In genomic region chr7:28075674-28076358, GRCh38 we compare ENCODE assay signal across 21 cellular contexts.
A peak's percentile ranks its signal among the peaks of the same experiment; 100 is the strongest.
DNase-seq lines count a peak whose midpoint lies in the region; ATAC-seq and TF ChIP-seq lines count a peak whose summit lies in the region.
"Had no signal": no experiment of that assay in that cellular context is flagged by ENCODE, and none has a peak within 500 bp of the region (broad histone marks: within the 10 kb centered on the region; RNA-seq: fewer than 3 reads in every experiment).

No MANE protein-coding gene starts in this region.

- peaks cover 29% of the 10 kb centered on the region for H3K4me1 Mint-ChIP-seq in CD14-positive monocyte

- peaks cover 0 to 1% (median 0%) of the 10 kb centered on the region in 3 donors for H3K27me3 Mint-ChIP-seq in CD14-positive monocyte (ENCODE audit: low read depth in 3 of 3)
- H3K27me3 Mint-ChIP-seq: B cell; effector memory CD8-positive, alpha-beta T cell; memory B cell had no signal

- H3K36me3 Mint-ChIP-seq in CD14-positive monocyte, result peaks cover 19 to 21% of the 10 kb centered on the region in 2 donors

- H3K4me3 ChIP-seq in HEK293 (ENCODE audit: low read depth, low read length), result no peak overlapping the region
- H3K4me3 ChIP-seq: ascending aorta, psoas muscle had no signal

- no peak overlapping the region for H3K27ac ChIP-seq in HEK293 (ENCODE audit: extremely low read depth, low read depth, low read length)
- H3K27ac ChIP-seq: ascending aorta, KMS-11, psoas muscle had no signal

- no peak overlapping the region for H3K4me3 Mint-ChIP-seq in CD14-positive monocyte
- H3K4me3 Mint-ChIP-seq: activated naive CD4-positive, alpha-beta T cell treated with anti-CD3 and anti-CD28 coated beads for 36 hours; B cell; effector memory CD8-positive, alpha-beta T cell; memory B cell; nephron progenitor cell had no signal

- no peaks in the 10 kb centered on the region for H3K36me3 ChIP-seq in HEK293 (ENCODE audit: control insufficient read depth in 2 of 2, insufficient read depth in 1 of 2, low read length in 2 of 2)
- H3K36me3 ChIP-seq: ascending aorta had no signal

- H3K9me3 Mint-ChIP-seq in CD14-positive monocyte, result no peaks in the 10 kb centered on the region
- H3K9me3 Mint-ChIP-seq: activated naive CD4-positive, alpha-beta T cell treated with anti-CD3 and anti-CD28 coated beads for 36 hours; effector memory CD8-positive, alpha-beta T cell; memory B cell; nephron progenitor cell had no signal

- DNase-seq in NCI-H1436 treated with DMSO at 0.1 percent for 48 hours (lab: John Stamatoyannopoulos, UW) (peak; percentile 73), SHP77 (lab: John Stamatoyannopoulos, UW) (peak; percentile 68 to 79), myocyte (ENCODE audit: low read depth) (peak; percentile 25), CD14-positive monocyte (ENCODE audit: low spot score) (no peak), GDM1 (lab: John Stamatoyannopoulos, UW) (no peak)
- DNase-seq: activated naive CD4-positive, alpha-beta T cell treated with anti-CD3 and anti-CD28 coated beads for 36 hours; Calu3; effector memory CD8-positive, alpha-beta T cell; kidney; NCI-H1694; NCI-H82; nephron progenitor cell; psoas muscle; stimulated activated CD4-positive, alpha-beta T cell treated with anti-CD3 and anti-CD28 coated beads, Interleukin-12 subunit alpha, Interleukin-12 subunit beta, amount 100 ng/mL, for 4 hours had no signal

- peaks cover 4% of the 10 kb centered on the region; the same call in 1 of the 2 replicates for H3K4me1 ChIP-seq in HEK293 (ENCODE audit: control insufficient read depth, insufficient read depth, low read length)

- H3K27ac Mint-ChIP-seq in CD14-positive monocyte, result no peak overlapping the region
- H3K27ac Mint-ChIP-seq: activated naive CD4-positive, alpha-beta T cell treated with anti-CD3 and anti-CD28 coated beads for 36 hours; B cell; effector memory CD8-positive, alpha-beta T cell; memory B cell; nephron progenitor cell had no signal

- no peaks in the 10 kb centered on the region for H3K9me3 ChIP-seq in HEK293 (ENCODE audit: control insufficient read depth, insufficient read depth, low read depth, low read length)
- H3K9me3 ChIP-seq: ascending aorta, psoas muscle had no signal

- POLR2A ChIA-PET in HEK293 (lab: Yijun Ruan, JAX), result no interaction called here

- intact Hi-C loops in CD14-positive monocyte (cut with micrococcal nuclease), result no loop called here

- no peak for TF ChIP-seq CTCF in HEK293 (tag by site-specific recombination; IDR thresholded peaks at IDR 0.05)
- TF ChIP-seq CTCF in CD14-positive monocyte (IDR thresholded peaks at IDR 0.05), result no peak

- ATAC-seq in HG03460 (IDR thresholded peaks at IDR 0.05; ENCODE audit: unreplicated experiment) (no peak), HG02588 (IDR thresholded peaks at IDR 0.05; ENCODE audit: unreplicated experiment) (no peak)
- ATAC-seq: effector memory CD8-positive, alpha-beta T cell; psoas muscle had no signal

- CTCF ChIA-PET in HEK293 (lab: Yijun Ruan, JAX), result interaction anchor here (0.7 to 2.6 kb wide), 4 partner anchors 9 to 280 kb away, joined by 3 to 27 read pairs (median 5); no protein-coding TSS in a partner anchor

TF ChIP-seq in HEK293, 187 proteins besides CTCF, POLR2A, EP300 and RAD21 (continues in another document):
- TF ChIP-seq, protein P1, sequence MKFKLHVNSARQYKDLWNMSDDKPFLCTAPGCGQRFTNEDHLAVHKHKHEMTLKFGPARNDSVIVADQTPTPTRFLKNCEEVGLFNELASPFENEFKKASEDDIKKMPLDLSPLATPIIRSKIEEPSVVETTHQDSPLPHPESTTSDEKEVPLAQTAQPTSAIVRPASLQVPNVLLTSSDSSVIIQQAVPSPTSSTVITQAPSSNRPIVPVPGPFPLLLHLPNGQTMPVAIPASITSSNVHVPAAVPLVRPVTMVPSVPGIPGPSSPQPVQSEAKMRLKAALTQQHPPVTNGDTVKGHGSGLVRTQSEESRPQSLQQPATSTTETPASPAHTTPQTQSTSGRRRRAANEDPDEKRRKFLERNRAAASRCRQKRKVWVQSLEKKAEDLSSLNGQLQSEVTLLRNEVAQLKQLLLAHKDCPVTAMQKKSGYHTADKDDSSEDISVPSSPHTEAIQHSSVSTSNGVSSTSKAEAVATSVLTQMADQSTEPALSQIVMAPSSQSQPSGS (tag by site-specific recombination; IDR thresholded peaks at IDR 0.05; ENCODE audit: low read depth), result peak; percentile 71
- TF ChIP-seq PRDM1 (tag by site-specific recombination; IDR thresholded peaks at IDR 0.05) (no peak), ZNF560 (tag by site-specific recombination; IDR thresholded peaks at IDR 0.05; ENCODE audit: borderline replicate concordance) (no peak), ZNF664 (tag by site-specific recombination; IDR thresholded peaks at IDR 0.05) (no peak), ZNF629 (tag by site-specific recombination; IDR thresholded peaks at IDR 0.05) (peak; percentile 82), GLI4 (tag by site-specific recombination; IDR thresholded peaks at IDR 0.05) (no peak), ZNF223 (tag by site-specific recombination; IDR thresholded peaks at IDR 0.05) (no peak), ZNF580 (tag by site-specific recombination; IDR thresholded peaks at IDR 0.05) (no peak), ZNF146 (tag by site-specific recombination; IDR thresholded peaks at IDR 0.05) (0 out of 2 replicates have a peak, but pooled peaks have one; percentile 47), ZNF510 (tag by site-specific recombination; IDR thresholded peaks at IDR 0.05; ENCODE audit: insufficient replicate concordance) (no peak), ZBTB21 (tag by site-specific recombination; IDR thresholded peaks at IDR 0.05) (peak; percentile 79), ZNF416 (tag by site-specific recombination; IDR thresholded peaks at IDR 0.05) (no peak), OSR2 (tag by site-specific recombination; IDR thresholded peaks at IDR 0.05) (peak; percentile 72), ZNF555 (tag by site-specific recombination; conservative IDR thresholded peaks at IDR 0.05) (no peak), ZNF404 (tag by site-specific recombination; IDR thresholded peaks at IDR 0.05) (no peak), ZNF366 (tag by site-specific recombination; conservative IDR thresholded peaks at IDR 0.05) (peak; percentile 45; the same call in 1 of the 2 replicates), ZNF639 (tag by site-specific recombination; IDR thresholded peaks at IDR 0.05) (no peak), SCRT1 (tag by site-specific recombination; IDR thresholded peaks at IDR 0.05; ENCODE audit: borderline replicate concordance) (no peak), ZNF501 (tag by site-specific recombination; IDR thresholded peaks at IDR 0.05) (no peak), WT1 (tag by site-specific recombination; IDR thresholded peaks at IDR 0.05) (no peak), ZNF514 (tag by site-specific recombination; IDR thresholded peaks at IDR 0.05) (no peak), ZSCAN16 (tag by site-specific recombination; IDR thresholded peaks at IDR 0.05) (0 out of 2 replicates have a peak, but pooled peaks have one; percentile 72), ZNF654 (tag by site-specific recombination; IDR thresholded peaks at IDR 0.05; ENCODE audit: low read depth) (no peak), SP7 (tag by site-specific recombination; IDR thresholded peaks at IDR 0.05) (no peak)
- TF ChIP-seq, protein P2, sequence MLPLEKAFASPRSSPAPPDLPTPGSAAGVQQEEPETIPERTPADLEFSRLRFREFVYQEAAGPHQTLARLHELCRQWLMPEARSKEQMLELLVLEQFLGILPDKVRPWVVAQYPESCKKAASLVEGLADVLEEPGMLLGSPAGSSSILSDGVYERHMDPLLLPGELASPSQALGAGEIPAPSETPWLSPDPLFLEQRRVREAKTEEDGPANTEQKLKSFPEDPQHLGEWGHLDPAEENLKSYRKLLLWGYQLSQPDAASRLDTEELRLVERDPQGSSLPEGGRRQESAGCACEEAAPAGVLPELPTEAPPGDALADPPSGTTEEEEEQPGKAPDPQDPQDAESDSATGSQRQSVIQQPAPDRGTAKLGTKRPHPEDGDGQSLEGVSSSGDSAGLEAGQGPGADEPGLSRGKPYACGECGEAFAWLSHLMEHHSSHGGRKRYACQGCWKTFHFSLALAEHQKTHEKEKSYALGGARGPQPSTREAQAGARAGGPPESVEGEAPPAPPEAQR (tag by site-specific recombination; IDR thresholded peaks at IDR 0.05), result no peak
- TF ChIP-seq, protein P3, sequence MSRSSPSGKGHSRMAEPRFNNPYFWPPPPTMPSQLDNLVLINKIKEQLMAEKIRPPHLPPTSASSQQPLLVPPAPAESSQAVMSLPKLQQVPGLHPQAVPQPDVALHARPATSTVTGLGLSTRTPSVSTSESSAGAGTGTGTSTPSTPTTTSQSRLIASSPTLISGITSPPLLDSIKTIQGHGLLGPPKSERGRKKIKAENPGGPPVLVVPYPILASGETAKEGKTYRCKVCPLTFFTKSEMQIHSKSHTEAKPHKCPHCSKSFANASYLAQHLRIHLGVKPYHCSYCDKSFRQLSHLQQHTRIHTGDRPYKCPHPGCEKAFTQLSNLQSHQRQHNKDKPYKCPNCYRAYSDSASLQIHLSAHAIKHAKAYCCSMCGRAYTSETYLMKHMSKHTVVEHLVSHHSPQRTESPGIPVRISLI (tag by site-specific recombination; IDR thresholded peaks at IDR 0.05), result 0 out of 2 replicates have a peak, but pooled peaks have one; percentile 31

Comparison
In these comparisons a context has a peak if more than half of its experiments do, and no peak if none do; other contexts are left out.
1. DNase-seq: peak in NCI-H1436 treated with DMSO at 0.1 percent for 48 hours (single experiment), SHP77 (2 of 2) and myocyte (single experiment); none in CD14-positive monocyte (single experiment) and GDM1 (single experiment).